ENCODE assay signal across 1 cellular context in the genomic region with DNA sequence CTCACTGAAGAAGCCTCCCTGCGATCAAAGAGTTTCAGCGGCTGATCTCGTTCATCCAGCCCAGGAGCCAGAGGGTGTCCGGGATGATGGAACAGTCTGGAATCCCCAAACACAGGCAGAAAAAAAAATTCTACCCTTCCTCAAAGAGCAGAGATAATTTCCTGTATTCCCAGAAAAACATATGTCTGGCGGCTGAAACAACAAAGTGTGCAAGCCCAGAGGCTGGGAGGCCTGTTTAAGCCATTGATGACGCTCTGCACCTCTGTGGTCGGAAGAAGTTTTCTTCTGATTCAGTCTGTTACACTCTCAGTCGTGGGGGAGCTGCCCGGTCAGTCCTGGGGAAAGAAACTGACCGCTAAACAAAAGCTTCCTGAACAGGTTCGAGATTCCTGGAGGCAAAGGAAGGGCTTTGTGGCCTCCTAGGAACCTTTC.
A peak's percentile ranks its signal among the peaks of the same experiment; 100 is the strongest.
TF ChIP-seq lines count a peak whose summit lies in the region.

No MANE protein-coding gene starts in this region.

TF ChIP-seq in K562, 482 proteins besides CTCF, POLR2A, EP300 and RAD21:
- 0 out of 2 replicates have a peak, but pooled peaks have one; percentile 8 for TF ChIP-seq ERF (CRISPR knock-in tag; IDR thresholded peaks at IDR 0.05)
- TF ChIP-seq, protein P1, sequence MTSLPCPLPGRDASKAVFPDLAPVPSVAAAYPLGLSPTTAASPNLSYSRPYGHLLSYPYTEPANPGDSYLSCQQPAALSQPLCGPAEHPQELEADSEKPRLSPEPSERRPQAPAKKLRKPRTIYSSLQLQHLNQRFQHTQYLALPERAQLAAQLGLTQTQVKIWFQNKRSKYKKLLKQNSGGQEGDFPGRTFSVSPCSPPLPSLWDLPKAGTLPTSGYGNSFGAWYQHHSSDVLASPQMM (CRISPR knock-in tag; IDR thresholded peaks at IDR 0.05), result no peak
TF ChIP-seq in K562: peak in this region for 1.
